In the genomic region with DNA sequence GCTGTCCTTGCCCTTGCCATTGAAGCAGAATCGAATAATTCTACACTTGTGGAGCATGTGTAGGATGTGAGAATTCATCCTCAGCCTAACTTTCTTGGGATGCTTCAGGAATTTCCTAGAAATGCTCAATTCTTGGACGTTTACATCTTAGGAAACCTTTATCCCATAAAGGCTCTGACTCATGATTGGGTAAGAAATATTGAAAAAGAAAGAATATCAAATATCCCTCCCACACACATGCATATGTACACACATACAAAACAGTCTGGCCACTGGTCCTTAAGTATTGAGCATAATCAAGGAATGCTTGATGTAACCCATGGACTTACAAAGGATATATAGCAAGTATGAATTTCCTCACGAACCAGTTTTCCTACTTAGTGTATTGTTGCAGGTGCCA, we compare ENCODE assay signal across 20 cellular contexts.
DNase-seq lines count a peak whose midpoint lies in the region; ATAC-seq, FAIRE-seq and TF ChIP-seq lines count a peak whose summit lies in the region.
"Had no signal": no experiment of that assay in that cellular context is flagged by ENCODE, and none has a peak within 500 bp of the region (broad histone marks: within the 10 kb centered on the region; RNA-seq: fewer than 3 reads in every experiment).

No MANE protein-coding gene starts in this region.

- no peak for ATAC-seq in HG03108 (IDR thresholded peaks at IDR 0.05; ENCODE audit: unreplicated experiment)
- ATAC-seq: activated naive CD8-positive, alpha-beta T cell treated with anti-CD3 and anti-CD28 coated beads, Interleukin-2, amount 50 U/mL, for 24 hours; left lung; mucosa of descending colon; stimulated activated naive B cell treated with anti-CD40 and anti-IgM and Interleukin-4, amounts not matched to agents 10 μg/mL and 1 μg/mL and 100 μg/mL, for 72 hours had no signal

- H3K4me3 ChIP-seq in ACC112 (ENCODE audit: low read depth, low read length): 0 out of 2 replicates have a peak overlapping the region, but pooled peaks have one; percentile 11
- H3K4me3 ChIP-seq in astrocyte of the spinal cord (ENCODE audit: low read depth, low read length): no peak overlapping the region
- H3K4me3 ChIP-seq in fibroblast of villous mesenchyme (ENCODE audit: low read depth, low read length): no peak overlapping the region
- H3K4me3 ChIP-seq: left lung, mucosa of descending colon, uterus had no signal

- no peaks in the 10 kb centered on the region for H3K27me3 ChIP-seq in ACC112 (ENCODE audit: insufficient read depth, low read length)
- H3K27me3 ChIP-seq: uterus had no signal

- H3K27ac ChIP-seq in ACC112 (ENCODE audit: low read depth, low read length): peak overlapping the region; percentile 54
- H3K27ac ChIP-seq: KMS-11, left lung, uterus had no signal

- peaks cover 76% of the 10 kb centered on the region for H3K4me1 ChIP-seq in ACC112 (ENCODE audit: control insufficient read depth, insufficient read depth, low read length, unreplicated experiment)
- H3K4me1 ChIP-seq: uterus had no signal

- in situ Hi-C loops in astrocyte of the spinal cord (cut with HindIII; ENCODE audit: low sequenced_read_pairs): no loop called here

- peak; percentile 93 for DNase-seq in HCEC 1CT
- peak; percentile 59 for DNase-seq in astrocyte of the spinal cord (ENCODE audit: low read depth, low spot score)
- DNase-seq in fibroblast of villous mesenchyme (ENCODE audit: low read depth): peak; percentile 86
- no peak for DNase-seq in NCI-H2196 (lab: John Stamatoyannopoulos, UW; ENCODE audit: unreplicated experiment)
- no peak for DNase-seq in DMS114 treated with DMSO at 0.1 percent for 48 hours (lab: John Stamatoyannopoulos, UW; ENCODE audit: unreplicated experiment)
- DNase-seq in urothelium cell line (ENCODE audit: low spot score): no peak
- DNase-seq: activated CD4-positive, CD25-positive, alpha-beta regulatory T cell treated with anti-CD3 and anti-CD28 coated beads, Interleukin-2, amount 50 U/mL, for 72 hours; activated naive CD8-positive, alpha-beta T cell treated with anti-CD3 and anti-CD28 coated beads, Interleukin-2, amount 50 U/mL, for 24 hours; left lung; mucosa of descending colon; NCI-H1092; NCI-H2107; NCI-H82; retina; stimulated activated naive B cell treated with anti-CD40 and anti-IgM and Interleukin-4, amounts not matched to agents 10 μg/mL and 1 μg/mL and 100 μg/mL, for 72 hours; T1000; uterus had no signal

- TF ChIP-seq CTCF in astrocyte of the spinal cord (IDR thresholded peaks at IDR 0.05; ENCODE audit: low read depth, low read length): no peak
- TF ChIP-seq CTCF in fibroblast of villous mesenchyme (IDR thresholded peaks at IDR 0.05; ENCODE audit: insufficient read depth, low read depth, low read length): no peak

- peaks cover 19% of the 10 kb centered on the region; the same call in 1 of the 2 replicates for H3K36me3 ChIP-seq in ACC112 (ENCODE audit: insufficient read depth, low read length)
- H3K36me3 ChIP-seq: left lung, uterus had no signal

- no peak for FAIRE-seq in urothelium cell line (lab: Jason Lieb, UNC)

- H3K79me2 ChIP-seq in ACC112 (ENCODE audit: control insufficient read depth, insufficient read depth, low read length, unreplicated experiment): peaks cover 95% of the 10 kb centered on the region

- no peak overlapping the region for H2AFZ ChIP-seq in ACC112 (ENCODE audit: low read length, unreplicated experiment)

Comparison
In these comparisons a context has a peak if more than half of its experiments do, and no peak if none do; other contexts are left out.
1. DNase-seq: peak in HCEC 1CT (single experiment), astrocyte of the spinal cord (single experiment) and fibroblast of villous mesenchyme (single experiment); none in NCI-H2196 (single experiment), DMS114 treated with DMSO at 0.1 percent for 48 hours (single experiment) and urothelium cell line (single experiment).